Comparison of ENCODE assay signal across 8 cellular contexts in the genomic region with DNA sequence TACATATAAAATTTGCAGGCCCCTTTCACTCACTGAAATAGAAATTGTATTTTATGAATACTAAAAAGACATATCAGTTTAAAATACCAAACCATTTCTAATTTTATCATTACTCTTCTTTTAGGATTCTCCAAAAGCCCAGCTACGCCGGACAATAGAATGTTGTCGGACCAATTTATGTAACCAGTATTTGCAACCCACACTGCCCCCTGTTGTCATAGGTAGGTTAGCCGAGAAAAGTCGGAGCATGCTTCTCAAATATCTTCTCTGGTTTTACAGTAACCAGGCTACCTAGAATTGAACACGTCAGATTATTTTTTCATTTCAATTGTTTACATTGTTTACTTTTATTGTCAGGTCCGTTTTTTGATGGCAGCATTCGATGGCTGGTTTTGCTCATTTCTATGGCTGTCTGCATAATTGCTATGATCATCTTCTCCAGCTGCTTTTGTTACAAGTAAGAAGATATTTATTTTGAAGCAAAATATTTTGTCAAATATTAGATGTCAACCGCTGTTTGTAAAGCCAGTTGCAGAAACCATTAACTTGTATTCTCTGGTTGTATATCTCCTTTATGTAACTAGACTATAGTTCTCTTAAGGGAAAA. TPM values are rescaled to one million over a fixed set of nuclear protein-coding genes. Genes with fewer than 3 reads are reported as not detected.
DNase-seq lines count a peak whose midpoint lies in the region; ATAC-seq and TF ChIP-seq lines count a peak whose summit lies in the region.

No MANE protein-coding gene starts in this region.

- no TSS peak for BruUV-seq in Calu3 (replicated peaks; lab: Mats Ljungman, UMichigan)

- ATAC-seq in heart right ventricle: peak in 7 of 8 donors; percentile 29 to 84 (median 64)
- no peak for ATAC-seq in HG02884 (IDR thresholded peaks at IDR 0.05; ENCODE audit: unreplicated experiment)
- ATAC-seq in HG03457 (IDR thresholded peaks at IDR 0.05; ENCODE audit: unreplicated experiment): no peak

- H3K27me3 ChIP-seq in NT2/D1 (ENCODE audit: insufficient read depth, insufficient read length) (no peaks in the 10 kb centered on the region), adrenal gland (no peaks in the 10 kb centered on the region), heart right ventricle (peaks cover 0 to 11% (median 0%) of the 10 kb centered on the region in 7 donors)

- H3K27me3 Mint-ChIP-seq in Calu3 (ENCODE audit: unreplicated experiment) (no peaks in the 10 kb centered on the region), progenitor cell of endocrine pancreas (no peaks in the 10 kb centered on the region)

- H3K36me3 ChIP-seq in NT2/D1 (ENCODE audit: insufficient read depth, insufficient read length, low read length) (peaks cover 52% of the 10 kb centered on the region), adrenal gland (replicated peaks in 1 of 2) (peaks cover 0 to 1% of the 10 kb centered on the region in 2 donors), heart right ventricle (peaks cover 0 to 39% (median 10%) of the 10 kb centered on the region in 9 donors)

- 11 to 16% (median 12%) methylated on average over 9 of the region's 9 CpGs for WGBS in adrenal gland, 4 donors
- WGBS in heart right ventricle, 2 donors: 15 to 18% methylated on average over 9 of the region's 9 CpGs

- H3K4me1 ChIP-seq in NT2/D1 (ENCODE audit: insufficient read depth, insufficient read length) (no peaks in the 10 kb centered on the region), adrenal gland (replicated peaks in 1 of 2) (peaks cover 11 to 15% of the 10 kb centered on the region in 2 donors), heart right ventricle (peaks cover 0 to 41% (median 17%) of the 10 kb centered on the region in 9 donors)

- intact Hi-C loops in Calu3 (cut with micrococcal nuclease; ENCODE audit: unreplicated experiment): loop anchor here (1.0 to 5.0 kb wide), 2 partner anchors 187 to 211 kb away; no protein-coding TSS in a partner anchor
- intact Hi-C loops in adrenal gland (cut with DNase I): loop anchor here (2.0 to 5.0 kb wide), 3 partner anchors 192 to 209 kb away; no protein-coding TSS in a partner anchor
- intact Hi-C loops in heart right ventricle (cut with DNase I): loop anchor here (2.0 to 10.0 kb wide), 6 partner anchors 142 to 211 kb away; partner anchors contain the start of gene BMPR1A (in 2 of the 10)

- H3K36me3 Mint-ChIP-seq in Calu3 (ENCODE audit: insufficient read depth, unreplicated experiment) (no peaks in the 10 kb centered on the region), progenitor cell of endocrine pancreas (ENCODE audit: insufficient read depth) (peaks cover 15% of the 10 kb centered on the region)

- CTCF ChIA-PET in Calu3 (lab: Charles Lee): interaction anchor here (1.2 kb wide), 1 partner anchor 206 kb away, joined by 4 read pairs; no protein-coding TSS in a partner anchor
- CTCF ChIA-PET in HEK293T (lab: Yijun Ruan, JAX): interaction anchor here (0.7 to 2.1 kb wide), 7 partner anchors 10 to 609 kb away, joined by 3 to 7 read pairs (median 3); no protein-coding TSS in a partner anchor

- no peak overlapping the region for H3K4me3 ChIP-seq in NT2/D1 (ENCODE audit: insufficient read length, low read depth)
- no peak overlapping the region for H3K4me3 ChIP-seq in adrenal gland
- H3K4me3 ChIP-seq in heart right ventricle: no peak overlapping the region

- H3K4me1 Mint-ChIP-seq in Calu3 (ENCODE audit: low read depth, unreplicated experiment): no peaks in the 10 kb centered on the region
- H3K4me1 Mint-ChIP-seq in progenitor cell of endocrine pancreas (ENCODE audit: low read depth): peaks cover 3% of the 10 kb centered on the region

- H3K4me3 Mint-ChIP-seq in Calu3 (ENCODE audit: low read depth, unreplicated experiment) (no peak overlapping the region), progenitor cell of endocrine pancreas (ENCODE audit: low read depth) (no peak overlapping the region)

- POLR2A ChIA-PET in HEK293T (lab: Yijun Ruan, JAX): interaction anchor here (2.3 kb wide), 1 partner anchor 143 kb away, joined by 8 read pairs; the partner anchor contains the start of gene BMPR1A

- H3K9me3 Mint-ChIP-seq in Calu3 (ENCODE audit: low read depth, unreplicated experiment) (no peaks in the 10 kb centered on the region), progenitor cell of endocrine pancreas (ENCODE audit: low read depth) (no peaks in the 10 kb centered on the region)

- H3K9me3 ChIP-seq in NT2/D1 (ENCODE audit: insufficient read depth, low read length) (no peaks in the 10 kb centered on the region), adrenal gland (replicated peaks in 1 of 3) (no peaks in the 10 kb centered on the region), heart right ventricle (peaks cover 0 to 6% (median 0%) of the 10 kb centered on the region in 11 donors)

- TF ChIP-seq POLR2A in adrenal gland (IDR thresholded peaks at IDR 0.05): no peak

- no peak overlapping the region for H3K27ac Mint-ChIP-seq in Calu3 (ENCODE audit: unreplicated experiment)
- H3K27ac Mint-ChIP-seq in progenitor cell of endocrine pancreas: no peak overlapping the region

- no peak overlapping the region for H3K27ac ChIP-seq in adrenal gland
- peak overlapping the region in 6 of 10 donors; percentile 5 to 83 (median 63) for H3K27ac ChIP-seq in heart right ventricle

- no peak for TF ChIP-seq CTCF in Calu3 (IDR thresholded peaks at IDR 0.05; ENCODE audit: unreplicated experiment)
- TF ChIP-seq CTCF in adrenal gland (IDR thresholded peaks at IDR 0.05): peak; percentile 60 to 88 (median 76)
- peak; percentile 61 to 89 (median 78) for TF ChIP-seq CTCF in heart right ventricle (IDR thresholded peaks at IDR 0.05)
- peak; percentile 83 for TF ChIP-seq CTCF in progenitor cell of endocrine pancreas (IDR thresholded peaks at IDR 0.05; ENCODE audit: unreplicated experiment)

- DNase-seq in Calu3 (peak; percentile 58), HEK293T (ENCODE audit: extremely low spot score) (peak; percentile 55), NT2/D1 (ENCODE audit: low read depth, low spot score) (peak; percentile 22), adrenal gland (peak; percentile 52 to 89 (median 76)), heart right ventricle (peak in 1 of 2 donors; percentile 81), progenitor cell of endocrine pancreas (ENCODE audit: low spot score, unreplicated experiment) (peak; percentile 30)

- no peak overlapping the region for H3K9ac ChIP-seq in NT2/D1 (ENCODE audit: insufficient read length, low read depth)

TF ChIP-seq in HEK293T, 16 proteins besides CTCF, POLR2A, EP300 and RAD21:
- TF ChIP-seq CTBP1 (IDR thresholded peaks at IDR 0.05; ENCODE audit: borderline replicate concordance) (no peak), LEF1 (IDR thresholded peaks at IDR 0.05; ENCODE audit: borderline replicate concordance) (no peak), ARNT (IDR thresholded peaks at IDR 0.05) (no peak), TARDBP (IDR thresholded peaks at IDR 0.05) (no peak), SUZ12 (IDR thresholded peaks at IDR 0.05) (no peak), L3MBTL2 (conservative IDR thresholded peaks at IDR 0.05) (no peak)
- TF ChIP-seq, protein P1, sequence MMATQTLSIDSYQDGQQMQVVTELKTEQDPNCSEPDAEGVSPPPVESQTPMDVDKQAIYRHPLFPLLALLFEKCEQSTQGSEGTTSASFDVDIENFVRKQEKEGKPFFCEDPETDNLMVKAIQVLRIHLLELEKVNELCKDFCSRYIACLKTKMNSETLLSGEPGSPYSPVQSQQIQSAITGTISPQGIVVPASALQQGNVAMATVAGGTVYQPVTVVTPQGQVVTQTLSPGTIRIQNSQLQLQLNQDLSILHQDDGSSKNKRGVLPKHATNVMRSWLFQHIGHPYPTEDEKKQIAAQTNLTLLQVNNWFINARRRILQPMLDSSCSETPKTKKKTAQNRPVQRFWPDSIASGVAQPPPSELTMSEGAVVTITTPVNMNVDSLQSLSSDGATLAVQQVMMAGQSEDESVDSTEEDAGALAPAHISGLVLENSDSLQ (IDR thresholded peaks at IDR 0.05): no peak

RNA-seq across cellular contexts. Expression of gene MMRN2, which starts 57.6 kb away (rescaled TPM):
- total RNA-seq in Calu3 (2022) (0.83 TPM in 1 of 2 replicates, not detected in the other), adrenal gland (10 to 100 TPM; 26.3 to 44.2 (median 36.6) TPM), heart right ventricle (10 to 100 TPM; 23.4 to 43.2 (median 36.2) TPM), progenitor cell of endocrine pancreas (1.5 and 1.6 TPM in 2 replicates)
- polyA plus RNA-seq in adrenal gland (10 to 100 TPM in 2 of 3 donors, 1 to 10 TPM in 1; 9.5 to 16.5 (median 13.4) TPM), heart right ventricle (10 to 100 TPM; 22.5 to 31.7 TPM)

RNA-seq across cellular contexts. Expression of gene SNCG, which starts 58.6 kb away (rescaled TPM):
- 7.2 and 11.3 TPM in 2 replicates for total RNA-seq in Calu3 (2022)
- total RNA-seq in adrenal gland: 100 to 1,000 TPM; 177 to 599 (median 404) TPM
- 1,000 to 10,000 TPM in 1 of 3 donors, 100 to 1,000 TPM in 2; 176 to 1,434 (median 799) TPM for polyA plus RNA-seq in adrenal gland
- total RNA-seq in heart right ventricle: 10 to 100 TPM in 9 of 10 donors, 1 to 10 TPM in 1; 9.4 to 21.4 (median 12.6) TPM
- 10 to 100 TPM; 35.2 to 68.0 TPM for polyA plus RNA-seq in heart right ventricle
- 14.6 and 17.5 TPM in 2 replicates for total RNA-seq in progenitor cell of endocrine pancreas

Comparison
In these comparisons a context has a peak if more than half of its experiments do, and no peak if none do; other contexts are left out.
1. H3K27ac ChIP-seq: peak in heart right ventricle (6 of 10); none in adrenal gland (0 of 5).
2. ATAC-seq: peak in heart right ventricle (7 of 8); none in HG02884 (single experiment) and HG03457 (single experiment).